8 cellular contexts compared by ENCODE assay signal in genomic region chr5:55407059-55407684, GRCh38.
A peak's percentile ranks its signal among the peaks of the same experiment; 100 is the strongest.
DNase-seq lines count a peak whose midpoint lies in the region; ATAC-seq and TF ChIP-seq lines count a peak whose summit lies in the region.

No MANE protein-coding gene starts in this region.

- H3K9me3 ChIP-seq in MG63 (no peaks in the 10 kb centered on the region), breast epithelium (no peaks in the 10 kb centered on the region), aorta (ENCODE audit: control insufficient read depth, low read length) (no peaks in the 10 kb centered on the region)

- no peak for TF ChIP-seq POLR2A in breast epithelium (IDR thresholded peaks at IDR 0.05)

- WGBS in aorta, 2 donors, result 19 to 27% methylated on average over 1 of the region's 1 CpG

- intact Hi-C loops in breast epithelium (cut with DNase I; ENCODE audit: low total_unique reads), result no loop called here
- intact Hi-C loops in aorta (cut with DNase I), result loop anchor here (2.0 to 10.0 kb wide), 2 partner anchors 62 to 284 kb away; no protein-coding TSS in a partner anchor

- peak; percentile 11 for DNase-seq in NCI-H1105 treated with DMSO at 0.1 percent for 48 hours (lab: John Stamatoyannopoulos, UW)
- DNase-seq in NCI-H1105 (lab: John Stamatoyannopoulos, UW), result no peak
- peak; percentile 9 for DNase-seq in MG63
- no peak for DNase-seq in breast epithelium (ENCODE audit: low spot score in 2 of 2)
- peak; percentile 52 for DNase-seq in left kidney (ENCODE audit: low read depth, low spot score)
- no peak for DNase-seq in aorta
- no peak for DNase-seq in OCI-M2 (lab: John Stamatoyannopoulos, UW; ENCODE audit: unreplicated experiment)
- no peak for DNase-seq in GM20000 (ENCODE audit: low spot score)

- H3K27ac ChIP-seq in breast epithelium (no peak overlapping the region), aorta (ENCODE audit: low read depth in 1 of 2, low read length in 2 of 2) (no peak overlapping the region)

- H3K4me1 ChIP-seq in breast epithelium, result no peaks in the 10 kb centered on the region
- no peaks in the 10 kb centered on the region for H3K4me1 ChIP-seq in aorta (ENCODE audit: control insufficient read depth in 1 of 2, insufficient read depth in 2 of 2, low read length in 2 of 2)

- TF ChIP-seq CTCF in breast epithelium (IDR thresholded peaks at IDR 0.05) (peak in 2 of 3 donors; percentile 57 to 60), GM20000 (IDR thresholded peaks at IDR 0.05; ENCODE audit: extremely low read depth, missing control alignments) (no peak)

- H3K36me3 ChIP-seq in MG63 (peaks cover 58% of the 10 kb centered on the region), breast epithelium (no peaks in the 10 kb centered on the region), aorta (ENCODE audit: control insufficient read depth in 1 of 2, insufficient read depth in 2 of 2, low read length in 1 of 2) (peaks cover 0 to 2% of the 10 kb centered on the region in 2 donors)

- H3K4me3 ChIP-seq in MG63, result no peak overlapping the region
- H3K4me3 ChIP-seq in breast epithelium, result no peak overlapping the region
- no peak overlapping the region for H3K4me3 ChIP-seq in aorta (ENCODE audit: low read length in 2 of 2)

- H3K27me3 ChIP-seq in MG63 (no peaks in the 10 kb centered on the region), breast epithelium (no peaks in the 10 kb centered on the region), aorta (ENCODE audit: control insufficient read depth in 1 of 2, insufficient read depth in 2 of 2, low read length in 1 of 2) (no peaks in the 10 kb centered on the region)

- peak; percentile 79 for ATAC-seq in aorta (ENCODE audit: low FRiP score)

Comparison
In these comparisons a context has a peak if more than half of its experiments do, and no peak if none do; other contexts are left out.
1. DNase-seq: peak in NCI-H1105 treated with DMSO at 0.1 percent for 48 hours (single experiment), MG63 (single experiment) and left kidney (single experiment); none in NCI-H1105 (single experiment), breast epithelium (0 of 2), aorta (0 of 2), OCI-M2 (single experiment) and GM20000 (single experiment).